ENCODE assay signal across 29 cellular contexts in the genomic region with DNA sequence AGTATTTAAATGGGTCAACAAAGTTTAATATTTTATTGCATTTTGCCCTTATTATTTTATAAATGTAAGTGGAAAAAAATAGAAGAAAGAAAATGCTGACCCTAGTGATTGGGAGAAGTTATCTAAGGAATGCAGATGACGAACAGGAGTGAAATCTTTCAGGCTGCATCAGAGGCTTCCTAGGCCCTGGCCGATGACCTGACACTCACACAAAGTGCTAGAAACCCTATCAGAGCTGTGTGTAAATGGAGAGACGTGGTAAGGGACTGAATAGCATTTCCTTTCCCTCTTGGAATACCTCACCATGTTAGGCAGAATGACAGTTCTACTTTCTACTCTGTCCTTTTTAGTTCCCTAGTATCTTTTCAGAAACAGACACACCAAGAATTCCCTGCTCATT. TPM values are rescaled to one million over a fixed set of nuclear protein-coding genes. Genes with fewer than 3 reads are reported as not detected.
DNase-seq lines count a peak whose midpoint lies in the region; ATAC-seq and TF ChIP-seq lines count a peak whose summit lies in the region.
"Had no signal": no experiment of that assay in that cellular context is flagged by ENCODE, and none has a peak within 500 bp of the region (broad histone marks: within the 10 kb centered on the region; RNA-seq: fewer than 3 reads in every experiment).

No MANE protein-coding gene starts in this region.

- H3K36me3 Mint-ChIP-seq in GM23338 (ENCODE audit: low read depth), result no peaks in the 10 kb centered on the region
- H3K36me3 Mint-ChIP-seq: activated CD4-positive, alpha-beta memory T cell treated with anti-CD3 and anti-CD28 coated beads for 36 hours had no signal

- H3F3A ChIP-seq in GM23338 (replicated peaks; ENCODE audit: low read depth), result no peaks in the 10 kb centered on the region

- H3K27ac ChIP-seq in GM23338 (ENCODE audit: low read depth) (no peak overlapping the region), brain microvascular endothelial cell (no peak overlapping the region), mesodermal cell (ENCODE audit: low read depth, low read length, severe bottlenecking) (peak overlapping the region; percentile 69)
- H3K27ac ChIP-seq: BLaER1, body of pancreas, dorsolateral prefrontal cortex, esophagus squamous epithelium, heart right ventricle, KMS-11 had no signal

- DNase-seq in ACHN (peak; percentile 5), GM23338 (ENCODE audit: low spot score) (no peak), brain microvascular endothelial cell (peak; percentile 51), HAP-1 (ENCODE audit: low spot score in 2 of 2) (no peak)
- DNase-seq: activated CD4-positive, alpha-beta memory T cell treated with anti-CD3 and anti-CD28 coated beads for 36 hours; activated CD4-positive, alpha-beta T cell treated with anti-CD3 and anti-CD28 coated beads for 1 hour; activated naive CD4-positive, alpha-beta T cell; activated T-cell treated with anti-CD3 and anti-CD28 coated beads, Interleukin-2, amount 50 U/mL, for 72 hours; body of pancreas; cerebellar nuclear complex; DMS153; dorsolateral prefrontal cortex; esophagus squamous epithelium; GOT3; heart right ventricle; left colon; mammary epithelial cell; MM.1S; NCI-H2081; NCI-H748 treated with DMSO at 0.1 percent for 48 hours; small intestine; stimulated activated naive CD4-positive, alpha-beta T cell had no signal

- in situ Hi-C loops in ACHN (cut with HindIII; ENCODE audit: low pct_ligation_motif_present, low pct_unique_long_range_greater_than_20kb, low sequenced_read_pairs), result no loop called here
- in situ Hi-C loops in brain microvascular endothelial cell (cut with HindIII; ENCODE audit: low pct_ligation_motif_present, low sequenced_read_pairs), result no loop called here
- in situ Hi-C loops in HAP-1 (cut with MboI; ENCODE audit: low sequenced_read_pairs), result no loop called here

- 0 out of 2 replicates have a peak overlapping the region, but pooled peaks have one; percentile 1 for H2AFZ ChIP-seq in GM23338

- H3K27me3 ChIP-seq in GM23338 (ENCODE audit: insufficient read depth) (no peaks in the 10 kb centered on the region), brain microvascular endothelial cell (replicated peaks) (no peaks in the 10 kb centered on the region), HAP-1 (ENCODE audit: low read depth) (no peaks in the 10 kb centered on the region)
- H3K27me3 ChIP-seq: BLaER1, body of pancreas, esophagus squamous epithelium had no signal

- no peaks in the 10 kb centered on the region for H3K9me2 ChIP-seq in GM23338 (ENCODE audit: insufficient read depth)

- no peak overlapping the region for H3K27ac Mint-ChIP-seq in GM23338
- H3K27ac Mint-ChIP-seq: activated CD4-positive, alpha-beta memory T cell treated with anti-CD3 and anti-CD28 coated beads for 36 hours; activated T-cell treated with anti-CD3 and anti-CD28 coated beads, Interleukin-2, amount 50 U/mL, for 72 hours had no signal

- WGBS in mesodermal cell (ENCODE audit: insufficient coverage in 2 of 2), 2 experiments, result 46 to 55% methylated on average over 1 to 3 of the region's 3 CpGs

- H3K4me3 ChIP-seq in GM23338, result no peak overlapping the region
- no peak overlapping the region for H3K4me3 ChIP-seq in brain microvascular endothelial cell (ENCODE audit: low read depth, low read length)
- H3K4me3 ChIP-seq in mesodermal cell (ENCODE audit: extremely low read depth, insufficient read depth, low read length, poor library complexity, severe bottlenecking), result no peak overlapping the region
- no peak overlapping the region for H3K4me3 ChIP-seq in HAP-1
- H3K4me3 ChIP-seq: BLaER1, body of pancreas, dorsolateral prefrontal cortex, esophagus squamous epithelium, heart right ventricle had no signal

- ATAC-seq in GM23338 (no peak), GM21786 (IDR thresholded peaks at IDR 0.05; ENCODE audit: unreplicated experiment) (no peak), GM21737 (IDR thresholded peaks at IDR 0.05; ENCODE audit: unreplicated experiment) (no peak)
- ATAC-seq: activated T-cell treated with anti-CD3 and anti-CD28 coated beads, Interleukin-2, amount 50 U/mL, for 72 hours; body of pancreas; heart right ventricle; left colon; Right ventricle myocardium inferior; SK-N-SH treated with all-trans-retinoic acid at 6 μM for 48 hours had no signal

- H3K9me3 Mint-ChIP-seq in GM23338, result peaks cover 7% of the 10 kb centered on the region; the same call in 1 of the 3 replicates

- H3K79me2 ChIP-seq in GM23338 (replicated peaks; ENCODE audit: insufficient read depth), result no peaks in the 10 kb centered on the region

- H3K4me1 ChIP-seq in GM23338 (ENCODE audit: insufficient read depth), result no peaks in the 10 kb centered on the region
- H3K4me1 ChIP-seq in mesodermal cell (ENCODE audit: control insufficient read depth, insufficient read depth, low read length, poor library complexity, severe bottlenecking), result no peaks in the 10 kb centered on the region
- no peaks in the 10 kb centered on the region for H3K4me1 ChIP-seq in HAP-1
- H3K4me1 ChIP-seq: BLaER1, body of pancreas, esophagus squamous epithelium, heart right ventricle had no signal

- no peaks in the 10 kb centered on the region for H3K9me3 ChIP-seq in mesodermal cell (ENCODE audit: control insufficient read depth, low read length)
- H3K9me3 ChIP-seq in HAP-1, result no peaks in the 10 kb centered on the region
- H3K9me3 ChIP-seq: body of pancreas, esophagus squamous epithelium had no signal

- no peak overlapping the region for H3K4me2 ChIP-seq in GM23338
- H3K4me2 ChIP-seq: BLaER1, KMS-11 had no signal

- H3K4me3 Mint-ChIP-seq in GM23338, result no peak overlapping the region
- H3K4me3 Mint-ChIP-seq: activated CD4-positive, alpha-beta memory T cell treated with anti-CD3 and anti-CD28 coated beads for 36 hours; activated T-cell treated with anti-CD3 and anti-CD28 coated beads, Interleukin-2, amount 50 U/mL, for 72 hours had no signal

- H3K4me1 Mint-ChIP-seq in GM23338, result no peaks in the 10 kb centered on the region

- peaks cover 5% of the 10 kb centered on the region for H3K27me3 Mint-ChIP-seq in GM23338 (ENCODE audit: insufficient read depth, low read depth, poor library complexity)
- H3K27me3 Mint-ChIP-seq: activated CD4-positive, alpha-beta memory T cell treated with anti-CD3 and anti-CD28 coated beads for 36 hours had no signal

- H4K20me1 ChIP-seq in GM23338 (replicated peaks; ENCODE audit: insufficient read depth), result no peaks in the 10 kb centered on the region
- H4K20me1 ChIP-seq: BLaER1 had no signal

- TF ChIP-seq CTCF in GM23338 (conservative IDR thresholded peaks at IDR 0.05; ENCODE audit: low read depth in 2 of 2) (no peak), brain microvascular endothelial cell (IDR thresholded peaks at IDR 0.05; ENCODE audit: low read depth, low read length, missing control alignments) (no peak)

- no peaks in the 10 kb centered on the region for H3K36me3 ChIP-seq in GM23338 (ENCODE audit: insufficient read depth)
- no peaks in the 10 kb centered on the region for H3K36me3 ChIP-seq in brain microvascular endothelial cell (replicated peaks)
- no peaks in the 10 kb centered on the region for H3K36me3 ChIP-seq in mesodermal cell (ENCODE audit: control insufficient read depth, insufficient read depth, low read length)
- H3K36me3 ChIP-seq in HAP-1 (replicated peaks), result no peaks in the 10 kb centered on the region
- H3K36me3 ChIP-seq: BLaER1, esophagus squamous epithelium, heart right ventricle had no signal

TF ChIP-seq in GM23338, 12 proteins besides CTCF, POLR2A, EP300 and RAD21:
- TF ChIP-seq REST (IDR thresholded peaks at IDR 0.05; ENCODE audit: unreplicated experiment), result no peak

RNA-seq across cellular contexts. Expression of gene CNEP1R1, which starts 44.9 kb away (rescaled TPM):
- total RNA-seq in GM23338 (2014; rRNA removed; shearing (Covaris generic)), result 19.1 and 30.3 TPM in 2 replicates
- polyA plus RNA-seq in GM23338 (2016; fragmentation: Nextera tagmentation; extraction: Ambion mirVana), result 11.8 and 13.8 TPM in 2 replicates
- 23.9 TPM for polyA plus RNA-seq in mesodermal cell (2013, experiment 1 of 2)
- polyA plus RNA-seq in mesodermal cell (2013, experiment 2 of 2), result 22.1 TPM

Comparison
In these comparisons a context has a peak if more than half of its experiments do, and no peak if none do; other contexts are left out.
1. DNase-seq: peak in ACHN (single experiment) and brain microvascular endothelial cell (single experiment); none in GM23338 (single experiment) and HAP-1 (0 of 2).